ENCODE assay signal across 26 cellular contexts in the genomic region with DNA sequence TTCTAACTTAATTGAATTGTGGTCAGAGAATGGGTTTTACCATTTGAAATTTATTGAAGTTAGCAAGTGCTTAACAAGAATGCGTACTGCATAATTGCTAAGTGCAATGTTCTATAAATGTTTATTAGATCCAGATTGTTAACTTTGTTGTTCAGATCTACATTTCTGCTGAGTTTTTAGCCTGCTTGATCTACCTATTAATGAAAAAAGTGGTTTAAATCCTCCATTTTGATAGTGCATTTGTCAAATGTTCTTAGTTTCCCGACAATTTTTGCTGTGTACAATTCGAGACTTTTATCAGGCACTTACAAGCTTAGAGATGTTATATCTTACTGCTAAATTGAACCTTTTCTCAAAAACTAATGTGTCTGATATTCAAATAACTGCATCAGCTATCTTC.
"Had no signal": no experiment of that assay in that cellular context is flagged by ENCODE, and none has a peak within 500 bp of the region (broad histone marks: within the 10 kb centered on the region; RNA-seq: fewer than 3 reads in every experiment).

No MANE protein-coding gene starts in this region.

- H3K4me3 Mint-ChIP-seq: mesothelial cell of epicardium, naive B cell had no signal

- H3K36me3 ChIP-seq: esophagus muscularis mucosa, gastrocnemius medialis, heart right ventricle, lower lobe of right lung had no signal

- H3K27ac ChIP-seq: coronary artery, dorsolateral prefrontal cortex, esophagus muscularis mucosa, gastrocnemius medialis, heart right ventricle, lower lobe of right lung had no signal

- H3K9me3 ChIP-seq: esophagus muscularis mucosa, gastrocnemius medialis, lower lobe of right lung, mucosa of descending colon had no signal

- H3K4me3 ChIP-seq: coronary artery, dorsolateral prefrontal cortex, esophagus muscularis mucosa, gastrocnemius medialis, heart right ventricle, lower lobe of right lung, mucosa of descending colon had no signal

- H3K27ac Mint-ChIP-seq: mesothelial cell of epicardium, naive B cell had no signal

- FAIRE-seq: colon, endothelial cell of umbilical vein had no signal

- DNase-seq: dermis blood vessel endothelial cell; dorsolateral prefrontal cortex; effector CD4-positive, alpha-beta T cell; effector memory CD4-positive, alpha-beta T cell; foreskin fibroblast; foreskin melanocyte; gastrocnemius medialis; glutamatergic neuron; head of caudate nucleus; heart right ventricle; hippocampal formation; islet precursor cell; kidney; kidney glomerular epithelial cell; left colon; left ventricle myocardium superior; lower lobe of right lung; mesenchymal stem cell; mucosa of descending colon; naive B cell had no signal

- H3K4me1 ChIP-seq: esophagus muscularis mucosa, gastrocnemius medialis, heart right ventricle, lower lobe of right lung had no signal

- H3K36me3 Mint-ChIP-seq: mesothelial cell of epicardium, naive B cell had no signal

- ATAC-seq: gastrocnemius medialis, heart right ventricle, left colon, left lobe of liver, left ventricle myocardium superior, lower lobe of right lung, mucosa of descending colon had no signal

- H3K4me1 Mint-ChIP-seq: naive B cell had no signal

- H3K27me3 ChIP-seq: dorsolateral prefrontal cortex, esophagus muscularis mucosa, gastrocnemius medialis had no signal

- H3K9me3 Mint-ChIP-seq: mesothelial cell of epicardium, naive B cell had no signal
